In the genomic region with DNA sequence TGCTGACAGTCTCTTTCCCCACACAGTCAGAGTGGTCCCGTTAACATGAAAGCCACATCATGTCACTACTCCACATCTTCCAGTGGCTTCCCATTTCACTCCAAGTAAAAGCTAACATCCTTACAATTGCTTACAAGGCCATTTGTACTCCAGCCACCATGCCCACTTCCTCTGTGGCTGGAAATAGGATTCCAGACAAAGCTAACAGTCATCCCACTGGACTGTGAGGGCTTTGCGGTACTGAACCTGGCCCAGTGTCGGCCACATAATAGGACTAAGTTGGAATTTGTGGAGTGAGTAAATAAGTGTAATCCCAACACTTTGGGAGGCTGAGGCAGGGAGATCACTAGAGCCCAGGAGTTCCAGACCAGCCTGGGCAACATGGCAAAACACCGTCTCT, we compare ENCODE assay signal across 20 cellular contexts. TPM values are rescaled to one million over a fixed set of nuclear protein-coding genes. Genes with fewer than 3 reads are reported as not detected.
"Had no signal": no experiment of that assay in that cellular context is flagged by ENCODE, and none has a peak within 500 bp of the region (broad histone marks: within the 10 kb centered on the region; RNA-seq: fewer than 3 reads in every experiment).

No MANE protein-coding gene starts in this region.

- H3K4me3 ChIP-seq: colonic mucosa, lower lobe of right lung, sigmoid colon had no signal

- H3K27ac Mint-ChIP-seq: activated CD4-positive, alpha-beta memory T cell treated with anti-CD3 and anti-CD28 coated beads for 36 hours; activated naive CD8-positive, alpha-beta T cell treated with anti-CD3 and anti-CD28 coated beads, Interleukin-2, amount 10 ng/mL, durations not matched to agents 7 days and 5 days had no signal

- H3K27ac ChIP-seq: colonic mucosa, lower lobe of right lung, parathyroid adenoma, sigmoid colon had no signal

- H3K4me3 Mint-ChIP-seq: activated CD4-positive, alpha-beta memory T cell treated with anti-CD3 and anti-CD28 coated beads for 36 hours; activated naive CD8-positive, alpha-beta T cell treated with anti-CD3 and anti-CD28 coated beads, Interleukin-2, amount 10 ng/mL, durations not matched to agents 7 days and 5 days had no signal

- H3K4me1 ChIP-seq: colonic mucosa had no signal

- H2AFZ ChIP-seq: parathyroid adenoma had no signal

- ATAC-seq: lower lobe of right lung had no signal

- H3K36me3 Mint-ChIP-seq: activated CD4-positive, alpha-beta memory T cell treated with anti-CD3 and anti-CD28 coated beads for 36 hours had no signal

- H3K9me3 ChIP-seq: colonic mucosa, lower lobe of right lung, sigmoid colon had no signal

- H3K9me3 Mint-ChIP-seq: activated CD4-positive, alpha-beta memory T cell treated with anti-CD3 and anti-CD28 coated beads for 36 hours; activated naive CD8-positive, alpha-beta T cell treated with anti-CD3 and anti-CD28 coated beads, Interleukin-2, amount 10 ng/mL, durations not matched to agents 7 days and 5 days had no signal

- DNase-seq: activated CD4-positive, alpha-beta memory T cell treated with anti-CD3 and anti-CD28 coated beads for 36 hours; activated CD4-positive, alpha-beta T cell treated with anti-CD3 and anti-CD28 coated beads for 4 hours; activated naive CD4-positive, alpha-beta T cell treated with Interleukin-2 at 50 U/mL for 16 hours; activated naive CD8-positive, alpha-beta T cell treated with anti-CD3 and anti-CD28 coated beads, Interleukin-2, amount 10 ng/mL, durations not matched to agents 7 days and 5 days; activated T-cell treated with anti-CD3 and anti-CD28 coated beads for 4 hours; amygdala; colonic mucosa; foreskin melanocyte; hypothalamus; lower lobe of right lung; sigmoid colon; stimulated activated CD8-positive, alpha-beta memory T cell treated with anti-CD3 and anti-CD28 coated beads, Interleukin-4, amount 100 ng/mL, for 48 hours; stimulated activated naive CD4-positive, alpha-beta T cell; SW 1271; T-helper 2 cell had no signal

- H3K79me2 ChIP-seq: parathyroid adenoma had no signal

- H3K9ac ChIP-seq: parathyroid adenoma had no signal

- H3K36me3 ChIP-seq: colonic mucosa, sigmoid colon had no signal

RNA-seq across cellular contexts. Expression of a gene that starts 10.9 kb away (rescaled TPM):
- total RNA-seq: activated CD4-positive, alpha-beta memory T cell treated with anti-CD3 and anti-CD28 coated beads for 36 hours; activated naive CD8-positive, alpha-beta T cell treated with anti-CD3 and anti-CD28 coated beads, Interleukin-2, amount 10 ng/mL, durations not matched to agents 7 days and 5 days; epithelial cell of proximal tubule; fibroblast of lung had no signal
- polyA plus RNA-seq: fibroblast of lung, keratinocyte had no signal

RNA-seq across cellular contexts. Expression of a gene that starts 31.0 kb away (rescaled TPM):
- total RNA-seq: activated CD4-positive, alpha-beta memory T cell treated with anti-CD3 and anti-CD28 coated beads for 36 hours; epithelial cell of proximal tubule; fibroblast of lung had no signal
- polyA plus RNA-seq: fibroblast of lung, keratinocyte had no signal

RNA-seq across cellular contexts. Expression of a gene that starts 53.1 kb away (rescaled TPM):
- total RNA-seq: activated CD4-positive, alpha-beta memory T cell treated with anti-CD3 and anti-CD28 coated beads for 36 hours; activated naive CD8-positive, alpha-beta T cell treated with anti-CD3 and anti-CD28 coated beads, Interleukin-2, amount 10 ng/mL, durations not matched to agents 7 days and 5 days; cardiac septum; fibroblast of lung had no signal
- polyA plus RNA-seq: fibroblast of lung, keratinocyte had no signal
